ENCODE assay signal across 23 cellular contexts in genomic region chr12:30646821-30647220, GRCh38.
"Had no signal": no experiment of that assay in that cellular context is flagged by ENCODE, and none has a peak within 500 bp of the region (broad histone marks: within the 10 kb centered on the region; RNA-seq: fewer than 3 reads in every experiment).

No MANE protein-coding gene starts in this region.

- DNase-seq: activated CD4-positive, alpha-beta memory T cell treated with anti-CD3 and anti-CD28 coated beads for 36 hours; activated CD4-positive, alpha-beta T cell treated with anti-CD3 and anti-CD28 coated beads, Interleukin-2, amount 10 ng/mL, durations not matched to agents 7 days and 5 days; activated CD4-positive, CD25-positive, alpha-beta regulatory T cell; activated CD8-positive, alpha-beta memory T cell treated with anti-CD3 and anti-CD28 coated beads for 24 hours; activated effector memory CD4-positive, alpha-beta T cell treated with anti-CD3 and anti-CD28 coated beads, Interleukin-2, amount 50 U/mL, for 16 hours; activated naive CD4-positive, alpha-beta T cell treated with Interleukin-2 at 50 U/mL for 16 hours; activated T-cell treated with anti-CD3 and anti-CD28 coated beads, Interleukin-2, amount 50 U/mL, for 4 hours; cerebellar nuclear complex; NCI-H1092; NCI-H1417; NCI-H1694; NCI-H2029; NCI-H2107; NCI-H2171 treated with DMSO at 0.1 percent for 48 hours; NCI-H226; NCI-H526; NCI-H774; SIG-M5; T-cell; T-helper 2 cell; T1000 had no signal

- H3K9me3 Mint-ChIP-seq: activated CD4-positive, alpha-beta memory T cell treated with anti-CD3 and anti-CD28 coated beads for 36 hours; activated CD4-positive, alpha-beta T cell treated with anti-CD3 and anti-CD28 coated beads, Interleukin-2, amount 10 ng/mL, durations not matched to agents 7 days and 5 days; activated naive CD4-positive, alpha-beta T cell treated with anti-CD3 and anti-CD28 coated beads, Interleukin-2, amount 50 U/mL, for 72 hours; activated T-cell treated with anti-CD3 and anti-CD28 coated beads, Interleukin-2, amount 50 U/mL, for 4 hours; T-cell had no signal

- H3K4me3 Mint-ChIP-seq: activated CD4-positive, alpha-beta memory T cell treated with anti-CD3 and anti-CD28 coated beads for 36 hours; activated CD4-positive, alpha-beta T cell treated with anti-CD3 and anti-CD28 coated beads, Interleukin-2, amount 10 ng/mL, durations not matched to agents 7 days and 5 days; activated T-cell treated with anti-CD3 and anti-CD28 coated beads, Interleukin-2, amount 50 U/mL, for 4 hours; T-cell had no signal

- H3K27ac Mint-ChIP-seq: activated CD4-positive, alpha-beta memory T cell treated with anti-CD3 and anti-CD28 coated beads for 36 hours; activated CD4-positive, alpha-beta T cell treated with anti-CD3 and anti-CD28 coated beads, Interleukin-2, amount 10 ng/mL, durations not matched to agents 7 days and 5 days; activated naive CD4-positive, alpha-beta T cell treated with anti-CD3 and anti-CD28 coated beads, Interleukin-2, amount 50 U/mL, for 72 hours; T-cell had no signal

- FAIRE-seq: TTC549 had no signal

- ATAC-seq: activated naive CD4-positive, alpha-beta T cell treated with anti-CD3 and anti-CD28 coated beads, Interleukin-2, amount 50 U/mL, for 72 hours; activated T-cell treated with anti-CD3 and anti-CD28 coated beads, Interleukin-2, amount 50 U/mL, for 4 hours; T-cell had no signal

- H3K36me3 Mint-ChIP-seq: activated naive CD4-positive, alpha-beta T cell treated with anti-CD3 and anti-CD28 coated beads, Interleukin-2, amount 50 U/mL, for 72 hours had no signal

- H3K27me3 Mint-ChIP-seq: activated CD4-positive, alpha-beta memory T cell treated with anti-CD3 and anti-CD28 coated beads for 36 hours; activated CD4-positive, alpha-beta T cell treated with anti-CD3 and anti-CD28 coated beads, Interleukin-2, amount 10 ng/mL, durations not matched to agents 7 days and 5 days; T-cell had no signal
